ENCODE assay signal across 36 cellular contexts in the genomic region with DNA sequence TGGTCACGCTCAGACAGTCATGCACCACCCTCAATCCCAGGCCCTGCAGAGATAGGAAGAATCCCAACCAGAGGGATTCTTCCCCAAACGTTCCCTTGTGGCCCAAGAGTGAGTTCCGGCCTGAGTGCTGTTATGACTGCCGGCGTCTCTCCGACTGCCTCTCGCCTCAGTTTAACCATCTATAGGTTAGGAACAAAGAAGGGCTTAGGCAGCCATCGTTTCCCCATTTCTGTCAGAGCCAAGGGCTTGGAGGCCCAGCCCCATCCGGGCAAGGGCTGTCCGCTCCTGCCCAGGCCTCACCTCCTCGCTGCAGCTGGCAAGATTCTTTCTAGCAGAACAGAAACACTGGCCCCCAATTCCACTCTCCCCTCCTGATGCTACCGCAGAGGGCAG. TPM values are rescaled to one million over a fixed set of nuclear protein-coding genes. Genes with fewer than 3 reads are reported as not detected.
"Had no signal": no experiment of that assay in that cellular context is flagged by ENCODE, and none has a peak within 500 bp of the region (broad histone marks: within the 10 kb centered on the region; RNA-seq: fewer than 3 reads in every experiment).

No MANE protein-coding gene starts in this region.

- H3K4me1 Mint-ChIP-seq: activated CD8-positive, alpha-beta memory T cell treated with anti-CD3 and anti-CD28 coated beads, Interleukin-2, amount 10 ng/mL, durations not matched to agents 7 days and 5 days had no signal

- H3K27me3 ChIP-seq: MG63 had no signal

- H3K9me3 ChIP-seq: MG63 had no signal

- H3K9me3 Mint-ChIP-seq: activated B cell treated with CpG ODN at 0.5 μM for 24 hours; activated CD4-positive, alpha-beta memory T cell treated with anti-CD3 and anti-CD28 coated beads for 36 hours; activated naive CD4-positive, alpha-beta T cell treated with anti-CD3 and anti-CD28 coated beads for 36 hours; activated naive CD4-positive, alpha-beta T cell treated with anti-CD3 and anti-CD28 coated beads, Interleukin-2, amount 50 U/mL, for 72 hours; brain had no signal

- H3K27ac ChIP-seq: PC-9, RWPE1, VCaP had no signal

- H3K36me3 ChIP-seq: MG63 had no signal

- H3K4me3 ChIP-seq: MG63, PC-9 had no signal

- H3K36me3 Mint-ChIP-seq: activated CD4-positive, alpha-beta memory T cell treated with anti-CD3 and anti-CD28 coated beads for 36 hours; activated CD8-positive, alpha-beta memory T cell treated with anti-CD3 and anti-CD28 coated beads, Interleukin-2, amount 10 ng/mL, durations not matched to agents 7 days and 5 days; activated naive CD4-positive, alpha-beta T cell treated with anti-CD3 and anti-CD28 coated beads, Interleukin-2, amount 50 U/mL, for 72 hours; brain had no signal

- H3K27me3 Mint-ChIP-seq: activated CD4-positive, alpha-beta memory T cell treated with anti-CD3 and anti-CD28 coated beads for 36 hours; activated CD8-positive, alpha-beta memory T cell treated with anti-CD3 and anti-CD28 coated beads, Interleukin-2, amount 10 ng/mL, durations not matched to agents 7 days and 5 days had no signal

- H3K4me3 Mint-ChIP-seq: activated B cell treated with CpG ODN at 0.5 μM for 24 hours; activated CD4-positive, alpha-beta memory T cell treated with anti-CD3 and anti-CD28 coated beads for 36 hours; activated CD8-positive, alpha-beta memory T cell treated with anti-CD3 and anti-CD28 coated beads, Interleukin-2, amount 10 ng/mL, durations not matched to agents 7 days and 5 days; activated naive CD4-positive, alpha-beta T cell treated with anti-CD3 and anti-CD28 coated beads for 36 hours; brain had no signal

- DNase-seq: activated B cell treated with CpG ODN at 0.5 μM for 24 hours; activated CD4-positive, alpha-beta memory T cell treated with anti-CD3 and anti-CD28 coated beads for 36 hours; activated CD4-positive, alpha-beta T cell treated with anti-CD3 and anti-CD28 coated beads for 4 hours; activated CD4-positive, alpha-beta T cell treated with anti-CD3 and anti-CD28 coated beads, Interleukin-2, amount 50 U/mL, for 1 hour; activated CD4-positive, CD25-positive, alpha-beta regulatory T cell treated with anti-CD3 and anti-CD28 coated beads, Interleukin-2, amount 50 U/mL, for 72 hours; activated CD8-positive, alpha-beta memory T cell treated with anti-CD3 and anti-CD28 coated beads for 24 hours; activated CD8-positive, alpha-beta memory T cell treated with anti-CD3 and anti-CD28 coated beads, Interleukin-2, amount 10 ng/mL, durations not matched to agents 7 days and 5 days; activated CD8-positive, alpha-beta memory T cell treated with anti-CD3 and anti-CD28 coated beads, Interleukin-2, amount 50 U/mL, for 48 hours; activated gamma-delta T cell treated with Interleukin-2 at 50 U/mL for 16 hours; activated naive CD4-positive, alpha-beta T cell treated with anti-CD3 and anti-CD28 coated beads for 36 hours; activated T-cell treated with anti-CD3 and anti-CD28 coated beads, Interleukin-2, amount 50 U/mL, for 48 hours; anterior cingulate cortex; Kasumi-1; KG1; MG63; NCI-H1048; NCI-H1105 treated with DMSO at 0.1 percent for 48 hours; NCI-H1436; NCI-H1694; NCI-H1930; NCI-H2081 treated with DMSO at 0.1 percent for 48 hours; NCI-H345; NCI-H524 treated with DMSO at 0.1 percent for 48 hours; PC-9; Right ventricle myocardium superior; SW 1271; T-helper 1 cell; T-helper 2 cell; T-helper 9 cell had no signal

- ATAC-seq: activated CD8-positive, alpha-beta memory T cell treated with anti-CD3 and anti-CD28 coated beads, Interleukin-2, amount 10 ng/mL, durations not matched to agents 7 days and 5 days; activated naive CD4-positive, alpha-beta T cell treated with anti-CD3 and anti-CD28 coated beads, Interleukin-2, amount 50 U/mL, for 72 hours had no signal

- H3K27ac Mint-ChIP-seq: activated B cell treated with CpG ODN at 0.5 μM for 24 hours; activated CD4-positive, alpha-beta memory T cell treated with anti-CD3 and anti-CD28 coated beads for 36 hours; activated CD8-positive, alpha-beta memory T cell treated with anti-CD3 and anti-CD28 coated beads, Interleukin-2, amount 10 ng/mL, durations not matched to agents 7 days and 5 days; activated naive CD4-positive, alpha-beta T cell treated with anti-CD3 and anti-CD28 coated beads for 36 hours; activated naive CD4-positive, alpha-beta T cell treated with anti-CD3 and anti-CD28 coated beads, Interleukin-2, amount 50 U/mL, for 72 hours; brain had no signal

RNA-seq across cellular contexts. Expression of gene STUM, which starts 58.7 kb away (rescaled TPM):
- total RNA-seq: activated CD4-positive, alpha-beta memory T cell treated with anti-CD3 and anti-CD28 coated beads for 36 hours; activated CD8-positive, alpha-beta memory T cell treated with anti-CD3 and anti-CD28 coated beads, Interleukin-2, amount 10 ng/mL, durations not matched to agents 7 days and 5 days; activated naive CD4-positive, alpha-beta T cell treated with anti-CD3 and anti-CD28 coated beads for 36 hours; activated naive CD4-positive, alpha-beta T cell treated with anti-CD3 and anti-CD28 coated beads, Interleukin-2, amount 50 U/mL, for 72 hours; bronchial epithelial cell; NCI-H460; OCI-LY7; PC-9 had no signal
